ENCODE assay signal across 13 cellular contexts in the genomic region with DNA sequence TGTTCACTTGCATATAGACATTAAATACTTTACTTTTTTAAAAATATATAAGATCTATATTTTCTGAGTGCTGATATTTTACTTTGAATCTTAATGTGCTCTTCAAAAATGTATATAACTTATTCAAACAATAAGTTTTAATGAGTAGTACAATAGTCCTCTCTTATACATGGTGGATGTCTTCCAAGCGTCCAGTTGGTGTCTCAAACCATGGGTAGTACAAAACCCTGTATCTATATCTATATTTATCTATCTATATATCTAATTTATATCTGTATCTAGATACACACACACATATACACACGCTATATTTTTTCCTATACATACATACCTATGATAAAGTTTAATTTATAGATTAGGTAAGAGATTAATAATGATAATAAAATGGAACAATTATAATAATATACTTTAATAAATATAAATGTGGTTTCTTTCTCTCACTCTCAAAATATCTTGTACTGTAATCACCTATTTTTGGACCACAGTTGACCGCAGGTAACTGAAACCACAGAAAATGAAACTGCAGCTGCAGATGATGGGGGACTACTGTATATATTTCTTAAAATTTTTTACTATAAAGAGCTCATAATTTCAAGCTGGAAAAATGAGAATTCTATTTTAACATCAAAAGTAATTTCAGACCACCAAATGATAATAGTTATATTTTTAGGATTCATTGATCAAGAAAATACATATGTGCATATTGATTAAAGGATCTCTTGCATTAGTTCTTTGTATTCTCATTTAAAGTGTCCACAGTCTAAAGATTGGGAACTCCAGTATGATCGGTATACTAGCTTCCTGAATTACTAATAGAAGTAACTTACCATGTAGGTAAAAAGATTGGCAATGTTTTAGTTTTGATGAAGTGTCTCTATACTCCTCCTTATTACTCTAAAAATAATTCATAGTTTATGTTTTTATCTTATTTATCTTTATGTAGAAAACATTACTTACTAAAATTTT.
A peak's percentile ranks its signal among the peaks of the same experiment; 100 is the strongest.
DNase-seq lines count a peak whose midpoint lies in the region; ATAC-seq, FAIRE-seq and TF ChIP-seq lines count a peak whose summit lies in the region.
"Had no signal": no experiment of that assay in that cellular context is flagged by ENCODE, and none has a peak within 500 bp of the region (broad histone marks: within the 10 kb centered on the region; RNA-seq: fewer than 3 reads in every experiment).

No MANE protein-coding gene starts in this region.

- DNase-seq in coronary artery (ENCODE audit: low spot score), result no peak
- no peak for DNase-seq in NCI-H146 treated with DMSO at 0.1 percent for 48 hours (lab: John Stamatoyannopoulos, UW; ENCODE audit: unreplicated experiment)
- DNase-seq in stimulated activated CD4-positive, alpha-beta T cell treated with anti-CD3 and anti-CD28 coated beads, Interleukin-2, amount 100 ng/mL, for 24 hours, result no peak
- DNase-seq in COR-L47 (lab: John Stamatoyannopoulos, UW), result no peak
- DNase-seq: 8988T, NCI-H2171, T-helper 1 cell, tibial artery had no signal

- TF ChIP-seq CTCF in coronary artery (IDR thresholded peaks at IDR 0.05), result no peak

- ATAC-seq in GM19351 (IDR thresholded peaks at IDR 0.05; ENCODE audit: unreplicated experiment) (peak; percentile 97), HG02798 (IDR thresholded peaks at IDR 0.05; ENCODE audit: poor library complexity, unreplicated experiment) (peak; percentile 97), HG03521 (IDR thresholded peaks at IDR 0.05; ENCODE audit: unreplicated experiment) (peak; percentile 96)

- H3K4me3 ChIP-seq in coronary artery, result no peak overlapping the region
- H3K4me3 ChIP-seq: tibial artery had no signal

- FAIRE-seq in A204.1 (lab: Jason Lieb, UNC), result peak; percentile 83

- H3K27ac ChIP-seq in coronary artery, result no peak overlapping the region
- H3K27ac ChIP-seq: neutrophil, tibial artery had no signal
